Comparison of ENCODE assay signal across 18 cellular contexts in genomic region chr2:160034396-160034795, GRCh38. TPM values are rescaled to one million over a fixed set of nuclear protein-coding genes. Genes with fewer than 3 reads are reported as not detected.
DNase-seq lines count a peak whose midpoint lies in the region; ATAC-seq and TF ChIP-seq lines count a peak whose summit lies in the region.
"Had no signal": no experiment of that assay in that cellular context is flagged by ENCODE, and none has a peak within 500 bp of the region (broad histone marks: within the 10 kb centered on the region; RNA-seq: fewer than 3 reads in every experiment).

No MANE protein-coding gene starts in this region.

- no peaks in the 10 kb centered on the region for H3K27me3 ChIP-seq in HAP-1 (ENCODE audit: low read depth)
- no peaks in the 10 kb centered on the region for H3K27me3 ChIP-seq in MM.1S (replicated peaks; ENCODE audit: insufficient read depth, low read length)

- H4K20me1 ChIP-seq in MM.1S (ENCODE audit: insufficient read depth, low read length), result no peaks in the 10 kb centered on the region

- H3K79me2 ChIP-seq in MM.1S (ENCODE audit: low read length), result no peaks in the 10 kb centered on the region

- H3K4me2 ChIP-seq in MM.1S (ENCODE audit: low read depth, low read length), result no peak overlapping the region
- H3K4me2 ChIP-seq: SK-N-SH had no signal

- H3K9ac ChIP-seq in MM.1S (ENCODE audit: low read length), result no peak overlapping the region
- H3K9ac ChIP-seq: SK-N-SH had no signal

- in situ Hi-C loops in HAP-1 (cut with MboI; ENCODE audit: low sequenced_read_pairs), result no loop called here

- H3K9me3 ChIP-seq in HAP-1, result no peaks in the 10 kb centered on the region
- no peaks in the 10 kb centered on the region for H3K9me3 ChIP-seq in MM.1S (replicated peaks; ENCODE audit: insufficient read depth, low read length)
- H3K9me3 ChIP-seq: SK-N-SH had no signal

- CTCF ChIA-PET in RWPE1 (lab: Yijun Ruan, JAX), result no interaction called here

- H3K4me1 ChIP-seq in HAP-1 (no peaks in the 10 kb centered on the region), MM.1S (ENCODE audit: low read length) (no peaks in the 10 kb centered on the region)

- DNase-seq in RWPE1 (ENCODE audit: low spot score) (no peak), coronary artery (ENCODE audit: low spot score) (no peak), osteocyte (ENCODE audit: extremely low spot score, unreplicated experiment) (no peak), HAP-1 (ENCODE audit: low spot score in 2 of 2) (no peak), C1 segment of cervical spinal cord (lab: John Stamatoyannopoulos, UW) (no peak), MM.1S (no peak)
- DNase-seq: CD4-positive, alpha-beta T cell; GOT3; MV-4-11; NCI-H187; NCI-H2107; NCI-H510A; NCI-H748 treated with DMSO at 0.1 percent for 48 hours; SHP77 treated with DMSO at 0.1 percent for 48 hours; SK-N-SH had no signal

- H3K36me3 ChIP-seq in HAP-1 (replicated peaks) (no peaks in the 10 kb centered on the region), MM.1S (replicated peaks; ENCODE audit: insufficient read depth, low read length) (no peaks in the 10 kb centered on the region)

- H3K9me3 Mint-ChIP-seq in osteocyte (ENCODE audit: unreplicated experiment), result no peaks in the 10 kb centered on the region
- H3K9me3 Mint-ChIP-seq: CD4-positive, alpha-beta T cell had no signal

- no peak overlapping the region for H3K4me3 ChIP-seq in coronary artery
- H3K4me3 ChIP-seq in HAP-1, result no peak overlapping the region
- H3K4me3 ChIP-seq in MM.1S (ENCODE audit: low read length), result no peak overlapping the region

- no peak overlapping the region for H2AFZ ChIP-seq in MM.1S (ENCODE audit: low read length)

- peaks cover 20% of the 10 kb centered on the region for H3K36me3 Mint-ChIP-seq in osteocyte (ENCODE audit: unreplicated experiment)

- no peak for TF ChIP-seq CTCF in RWPE1 (conservative IDR thresholded peaks at IDR 0.05; ENCODE audit: low read depth)
- no peak for TF ChIP-seq CTCF in coronary artery (IDR thresholded peaks at IDR 0.05)
- no peak for TF ChIP-seq CTCF in osteocyte (IDR thresholded peaks at IDR 0.05)
- TF ChIP-seq CTCF in MM.1S (IDR thresholded peaks at IDR 0.05; ENCODE audit: low read length), result no peak

- H3K27ac ChIP-seq in RWPE1 (peak overlapping the region; percentile 63), coronary artery (peak overlapping the region; percentile 11 to 40), MM.1S (ENCODE audit: low read length) (no peak overlapping the region)

- no peak for ATAC-seq in GM18907 (IDR thresholded peaks at IDR 0.05; ENCODE audit: unreplicated experiment)

- peak overlapping the region; percentile 88 for H3K27ac Mint-ChIP-seq in osteocyte (ENCODE audit: unreplicated experiment)
- H3K27ac Mint-ChIP-seq: B cell; CD4-positive, alpha-beta T cell had no signal

- no peaks in the 10 kb centered on the region for H3F3A ChIP-seq in MM.1S (ENCODE audit: insufficient read depth, low read length)

- H3K9me2 ChIP-seq in MM.1S (replicated peaks; ENCODE audit: insufficient read depth, low read length), result no peaks in the 10 kb centered on the region
- H3K9me2 ChIP-seq: SK-N-SH had no signal

- H3K4me1 Mint-ChIP-seq in osteocyte (ENCODE audit: unreplicated experiment), result peaks cover 30% of the 10 kb centered on the region
- H3K4me1 Mint-ChIP-seq: B cell had no signal

- peak overlapping the region; percentile 29 for H3K4me3 Mint-ChIP-seq in osteocyte (ENCODE audit: unreplicated experiment)
- H3K4me3 Mint-ChIP-seq: B cell; CD4-positive, alpha-beta T cell had no signal

- no peaks in the 10 kb centered on the region for H3K27me3 Mint-ChIP-seq in osteocyte (ENCODE audit: unreplicated experiment)
- H3K27me3 Mint-ChIP-seq: B cell; CD4-positive, alpha-beta T cell had no signal

- POLR2A ChIA-PET in RWPE1 (lab: Yijun Ruan, JAX; ENCODE audit: low non-redundant PET), result no interaction called here

RNA-seq across cellular contexts. Expression of gene PLA2R1, which starts 28.0 kb away (rescaled TPM):
- 70.1 and 78.9 TPM in 2 replicates for total RNA-seq in osteocyte
- total RNA-seq: B cell; CD4-positive, alpha-beta T cell; OCI-LY7 had no signal
